31 cellular contexts compared by ENCODE assay signal in genomic region chr11:111297696-111298095, GRCh38. TPM values are rescaled to one million over a fixed set of nuclear protein-coding genes. Genes with fewer than 3 reads are reported as not detected.
DNase-seq lines count a peak whose midpoint lies in the region; ATAC-seq and TF ChIP-seq lines count a peak whose summit lies in the region.
"Had no signal": no experiment of that assay in that cellular context is flagged by ENCODE, and none has a peak within 500 bp of the region (broad histone marks: within the 10 kb centered on the region; RNA-seq: fewer than 3 reads in every experiment).

No MANE protein-coding gene starts in this region.

- intact Hi-C loops in activated B cell treated with CpG ODN at 0.5 μM for 24 hours (cut with micrococcal nuclease) (no loop called here), A673 (cut with micrococcal nuclease; ENCODE audit: unreplicated experiment) (no loop called here)

- CTCF ChIA-PET in activated B cell treated with CpG ODN at 0.5 μM for 24 hours (lab: Charles Lee) = interaction anchor here (1.8 to 3.3 kb wide), 3 partner anchors 123 to 130 kb away, joined by 5 to 35 read pairs (median 7); no protein-coding TSS in a partner anchor
- CTCF ChIA-PET in A673 (lab: Charles Lee) = no interaction called here

- H3K4me3 Mint-ChIP-seq in activated B cell treated with CpG ODN at 0.5 μM for 24 hours = peak overlapping the region; percentile 68
- peak overlapping the region; percentile 70 for H3K4me3 Mint-ChIP-seq in memory B cell
- peak overlapping the region; percentile 53 to 88 for H3K4me3 Mint-ChIP-seq in stimulated activated naive B cell treated with anti-CD40 and anti-IgM and Interleukin-4, amounts not matched to agents 10 μg/mL and 1 μg/mL and 100 μg/mL, for 72 hours
- H3K4me3 Mint-ChIP-seq: activated CD4-positive, alpha-beta T cell treated with anti-CD3 and anti-CD28 coated beads for 36 hours had no signal

- H3K36me3 Mint-ChIP-seq in activated B cell treated with CpG ODN at 0.5 μM for 24 hours (ENCODE audit: low read depth) = no peaks in the 10 kb centered on the region
- no peaks in the 10 kb centered on the region for H3K36me3 Mint-ChIP-seq in memory B cell
- peaks cover 2 to 6% of the 10 kb centered on the region in 2 donors for H3K36me3 Mint-ChIP-seq in stimulated activated naive B cell treated with anti-CD40 and anti-IgM and Interleukin-4, amounts not matched to agents 10 μg/mL and 1 μg/mL and 100 μg/mL, for 72 hours

- no peak for TF ChIP-seq CTCF in activated B cell treated with CpG ODN at 0.5 μM for 24 hours (IDR thresholded peaks at IDR 0.05)
- no peak for TF ChIP-seq CTCF in A673 (conservative IDR thresholded peaks at IDR 0.05; ENCODE audit: low read depth, low read length)

- POLR2A ChIA-PET in activated B cell treated with CpG ODN at 0.5 μM for 24 hours (lab: Charles Lee) = interaction anchor here (0.6 to 2.8 kb wide), 2 partner anchors 125 to 979 kb away, joined by 5 to 17 read pairs; no protein-coding TSS in a partner anchor
- POLR2A ChIA-PET in A673 (lab: Charles Lee; ENCODE audit: low non-redundant PET) = no interaction called here

- ATAC-seq in activated B cell treated with CpG ODN at 0.5 μM for 24 hours (ENCODE audit: low read depth) = no peak
- no peak for ATAC-seq in memory B cell (ENCODE audit: low read depth)
- no peak for ATAC-seq in stimulated activated naive B cell treated with anti-CD40 and anti-IgM and Interleukin-4, amounts not matched to agents 10 μg/mL and 1 μg/mL and 100 μg/mL, for 72 hours (replicated peaks)
- no peak for ATAC-seq in HG03196 (IDR thresholded peaks at IDR 0.05; ENCODE audit: unreplicated experiment)
- ATAC-seq: activated CD4-positive, alpha-beta T cell treated with anti-CD3 and anti-CD28 coated beads for 36 hours; esophagus mucosa had no signal

- BruUV-seq in A673 (replicated peaks; lab: Mats Ljungman, UMichigan) = no TSS peak

- H3K36me3 ChIP-seq in A673 (ENCODE audit: insufficient read depth, low read length, poor library complexity, severe bottlenecking) = no peaks in the 10 kb centered on the region
- H3K36me3 ChIP-seq: heart left ventricle had no signal

- peaks cover 37% of the 10 kb centered on the region for H3K4me1 Mint-ChIP-seq in activated B cell treated with CpG ODN at 0.5 μM for 24 hours
- peaks cover 18% of the 10 kb centered on the region for H3K4me1 Mint-ChIP-seq in memory B cell
- peaks cover 23 to 42% of the 10 kb centered on the region in 2 donors for H3K4me1 Mint-ChIP-seq in stimulated activated naive B cell treated with anti-CD40 and anti-IgM and Interleukin-4, amounts not matched to agents 10 μg/mL and 1 μg/mL and 100 μg/mL, for 72 hours

- no peaks in the 10 kb centered on the region for H3K9me3 ChIP-seq in A673 (ENCODE audit: low read depth, low read length, poor library complexity, severe bottlenecking)
- H3K9me3 ChIP-seq: heart left ventricle, psoas muscle had no signal

- H3K9me3 Mint-ChIP-seq in activated B cell treated with CpG ODN at 0.5 μM for 24 hours = no peaks in the 10 kb centered on the region
- H3K9me3 Mint-ChIP-seq in memory B cell = no peaks in the 10 kb centered on the region
- H3K9me3 Mint-ChIP-seq in stimulated activated naive B cell treated with anti-CD40 and anti-IgM and Interleukin-4, amounts not matched to agents 10 μg/mL and 1 μg/mL and 100 μg/mL, for 72 hours = no peaks in the 10 kb centered on the region

- no peak overlapping the region for H3K27ac ChIP-seq in A673 (ENCODE audit: low read depth, low read length, poor library complexity, severe bottlenecking)
- H3K27ac ChIP-seq: 22Rv1, psoas muscle had no signal

- no peaks in the 10 kb centered on the region for H3K27me3 ChIP-seq in A673 (replicated peaks; ENCODE audit: insufficient read depth, low read depth, low read length, poor library complexity)

- H3K27me3 Mint-ChIP-seq in activated B cell treated with CpG ODN at 0.5 μM for 24 hours (peaks cover 11% of the 10 kb centered on the region), memory B cell (no peaks in the 10 kb centered on the region)
- peaks cover 12 to 25% of the 10 kb centered on the region in 2 donors for H3K27me3 Mint-ChIP-seq in stimulated activated naive B cell treated with anti-CD40 and anti-IgM and Interleukin-4, amounts not matched to agents 10 μg/mL and 1 μg/mL and 100 μg/mL, for 72 hours

- DNase-seq in NCI-H526 (lab: John Stamatoyannopoulos, UW) (peak; percentile 33 to 62), NCI-H526 treated with DMSO at 0.1 percent for 48 hours (lab: John Stamatoyannopoulos, UW) (no peak), activated B cell treated with CpG ODN at 0.5 μM for 24 hours (no peak), memory B cell (ENCODE audit: low spot score in 2 of 2) (no peak), A673 (ENCODE audit: low spot score) (no peak), NCI-H2107 (lab: John Stamatoyannopoulos, UW) (no peak)
- no peak for DNase-seq in stimulated activated naive B cell treated with anti-CD40 and anti-IgM and Interleukin-4, amounts not matched to agents 10 μg/mL and 1 μg/mL and 100 μg/mL, for 72 hours
- DNase-seq: activated CD4-positive, alpha-beta T cell treated with anti-CD3 and anti-CD28 coated beads for 36 hours; activated gamma-delta T cell treated with Interleukin-2 at 50 U/mL for 16 hours; central memory CD4-positive, alpha-beta T cell; DND-41; foreskin fibroblast; GF-D8; kidney; left ventricle myocardium superior; MM.1S; NCI-H1930; NCI-H69; Right ventricle myocardium superior; stimulated activated naive CD4-positive, alpha-beta T cell had no signal

- H3K4me3 ChIP-seq in A673 (ENCODE audit: low read depth, low read length, poor library complexity, severe bottlenecking) = no peak overlapping the region
- H3K4me3 ChIP-seq: K562 had no signal

- H3K27ac Mint-ChIP-seq in activated B cell treated with CpG ODN at 0.5 μM for 24 hours = no peak overlapping the region
- H3K27ac Mint-ChIP-seq in memory B cell = no peak overlapping the region
- H3K27ac Mint-ChIP-seq in stimulated activated naive B cell treated with anti-CD40 and anti-IgM and Interleukin-4, amounts not matched to agents 10 μg/mL and 1 μg/mL and 100 μg/mL, for 72 hours = no peak overlapping the region
- H3K27ac Mint-ChIP-seq: activated CD4-positive, alpha-beta T cell treated with anti-CD3 and anti-CD28 coated beads for 36 hours had no signal

- H3K4me1 ChIP-seq in A673 (ENCODE audit: insufficient read depth, low read length, poor library complexity, severe bottlenecking) = peaks cover 14% of the 10 kb centered on the region

RNA-seq across cellular contexts. Expression of gene POU2AF3, which starts 0.7 kb away (rescaled TPM):
- total RNA-seq in activated B cell treated with CpG ODN at 0.5 μM for 24 hours = 0.82 and 1.1 TPM in 2 replicates
- total RNA-seq in A673 (2021) = 0.77 and 1.1 TPM in 2 replicates
- total RNA-seq: activated CD4-positive, alpha-beta T cell treated with anti-CD3 and anti-CD28 coated beads for 36 hours; activated CD8-positive, alpha-beta memory T cell treated with anti-CD3 and anti-CD28 coated beads for 36 hours; K562; myocyte; T-helper 2 cell treated with Interferon-gamma antibody and Interleukin-4, amounts not matched to agents 100 ng/mL and 5 ng/mL, for 36 hours had no signal

RNA-seq across cellular contexts. Expression of gene POU2AF2, which starts 52.2 kb away (rescaled TPM):
- total RNA-seq in activated B cell treated with CpG ODN at 0.5 μM for 24 hours (not detected in 2 replicates), A673 (2021) (not detected in 2 replicates)
- total RNA-seq: activated CD8-positive, alpha-beta memory T cell treated with anti-CD3 and anti-CD28 coated beads for 36 hours; esophagus mucosa; heart left ventricle; K562; kidney; left ventricle myocardium superior; mesenteric fat pad; myocyte; Right ventricle myocardium superior; T-helper 2 cell treated with Interferon-gamma antibody and Interleukin-4, amounts not matched to agents 100 ng/mL and 5 ng/mL, for 36 hours; temporal lobe had no signal

Comparison
In these comparisons a context has a peak if more than half of its experiments do, and no peak if none do; other contexts are left out.
1. DNase-seq: peak in NCI-H526 (2 of 2); none in NCI-H526 treated with DMSO at 0.1 percent for 48 hours (single experiment), activated B cell treated with CpG ODN at 0.5 μM for 24 hours (single experiment), memory B cell (0 of 2), stimulated activated naive B cell treated with anti-CD40 and anti-IgM and Interleukin-4, amounts not matched to agents 10 μg/mL and 1 μg/mL and 100 μg/mL, for 72 hours (single experiment), A673 (single experiment) and NCI-H2107 (single experiment).
2. Peak in every context shown above with its lines, with median percentiles within 50 percentile points of each other: H3K4me3 Mint-ChIP-seq.